In the genomic region with DNA sequence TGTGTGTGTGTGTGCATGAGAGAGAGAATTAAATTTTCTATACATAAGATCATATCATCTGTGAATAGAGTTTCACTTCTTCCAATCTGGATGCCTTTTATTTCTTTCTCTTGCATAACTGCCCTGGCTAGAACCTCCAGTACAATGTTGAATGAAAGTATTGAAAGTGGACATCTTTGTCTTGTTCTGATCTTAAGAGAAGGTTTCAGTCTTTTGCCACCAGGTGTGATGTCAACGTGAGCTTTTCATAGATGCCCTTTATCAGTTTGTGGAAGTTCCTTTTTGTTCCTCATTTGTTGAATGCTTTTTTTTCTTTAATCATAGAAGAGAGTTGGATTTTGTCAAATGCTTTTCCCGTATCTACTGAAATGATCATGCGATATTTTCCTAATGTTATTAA, we compare ENCODE assay signal across 27 cellular contexts.
DNase-seq lines count a peak whose midpoint lies in the region; ATAC-seq, FAIRE-seq and TF ChIP-seq lines count a peak whose summit lies in the region.
"Had no signal": no experiment of that assay in that cellular context is flagged by ENCODE, and none has a peak within 500 bp of the region (broad histone marks: within the 10 kb centered on the region; RNA-seq: fewer than 3 reads in every experiment).

No MANE protein-coding gene starts in this region.

- WGBS in HepG2 (ENCODE audit: low lambda C conversion rate) = over 99% methylated on average over 3 of the region's 3 CpGs
- 93% methylated on average over 2 of the region's 3 CpGs for WGBS in right lobe of liver (ENCODE audit: insufficient coverage, low coverage, low lambda C conversion rate, missing lambda C conversion rate)

- no peaks in the 10 kb centered on the region for H3K4me1 ChIP-seq in HepG2 (ENCODE audit: insufficient read depth, low read length)
- H3K4me1 ChIP-seq in right lobe of liver = no peaks in the 10 kb centered on the region
- H3K4me1 ChIP-seq: Caco-2, upper lobe of right lung had no signal

- H3K9me3 ChIP-seq in HepG2 (ENCODE audit: low read length) (no peaks in the 10 kb centered on the region), right lobe of liver (no peaks in the 10 kb centered on the region)
- H3K9me3 ChIP-seq: Caco-2, upper lobe of right lung had no signal

- no peak overlapping the region for H3K4me3 Mint-ChIP-seq in T-helper 2 cell treated with Interferon-gamma antibody and Interleukin-4, amounts not matched to agents 5 μg/mL and 100 μg/mL, for 36 hours
- no peak overlapping the region for H3K4me3 Mint-ChIP-seq in activated T-helper 17 cell treated with anti-CD3 and anti-CD28 coated beads, Interleukin-2, amount 50 U/mL, for 72 hours
- no peak overlapping the region for H3K4me3 Mint-ChIP-seq in stimulated activated naive B cell treated with anti-CD40 and anti-IgM and Interleukin-4, amounts not matched to agents 10 μg/mL and 1 μg/mL and 100 μg/mL, for 72 hours
- H3K4me3 Mint-ChIP-seq: effector memory CD8-positive, alpha-beta T cell; nephron progenitor cell had no signal

- no peaks in the 10 kb centered on the region for H3K79me2 ChIP-seq in HepG2 (ENCODE audit: insufficient read depth, low read length)

- H3K36me3 Mint-ChIP-seq in T-helper 2 cell treated with Interferon-gamma antibody and Interleukin-4, amounts not matched to agents 5 μg/mL and 100 μg/mL, for 36 hours (ENCODE audit: low read depth) = peaks cover 91% of the 10 kb centered on the region
- H3K36me3 Mint-ChIP-seq in activated T-helper 17 cell treated with anti-CD3 and anti-CD28 coated beads, Interleukin-2, amount 50 U/mL, for 72 hours (ENCODE audit: low read depth) = peaks cover 100% of the 10 kb centered on the region
- H3K36me3 Mint-ChIP-seq in stimulated activated naive B cell treated with anti-CD40 and anti-IgM and Interleukin-4, amounts not matched to agents 10 μg/mL and 1 μg/mL and 100 μg/mL, for 72 hours = peaks cover 54 to 76% of the 10 kb centered on the region in 2 donors

- intact Hi-C loops in HepG2 (cut with micrococcal nuclease; ENCODE audit: unreplicated experiment) = no loop called here
- intact Hi-C loops in right lobe of liver (cut with DNase I) = no loop called here

- H3K36me3 ChIP-seq in HepG2 (replicated peaks in 1 of 2; ENCODE audit: control insufficient read depth in 1 of 2, insufficient read depth in 2 of 2, low read length in 2 of 2) (peaks cover 16 to 57% of the 10 kb centered on the region in 2 experiments; a peak in 4 of 5 replicates), right lobe of liver (peaks cover 0 to 63% (median 23%) of the 10 kb centered on the region in 4 donors)

- no peak overlapping the region for H2AFZ ChIP-seq in HepG2 (ENCODE audit: low read length)

- H3K4me1 Mint-ChIP-seq in T-helper 2 cell treated with Interferon-gamma antibody and Interleukin-4, amounts not matched to agents 5 μg/mL and 100 μg/mL, for 36 hours (ENCODE audit: low read depth) = peaks cover 22% of the 10 kb centered on the region
- peaks cover 16% of the 10 kb centered on the region for H3K4me1 Mint-ChIP-seq in activated T-helper 17 cell treated with anti-CD3 and anti-CD28 coated beads, Interleukin-2, amount 50 U/mL, for 72 hours
- H3K4me1 Mint-ChIP-seq in stimulated activated naive B cell treated with anti-CD40 and anti-IgM and Interleukin-4, amounts not matched to agents 10 μg/mL and 1 μg/mL and 100 μg/mL, for 72 hours = peaks cover 6 to 14% of the 10 kb centered on the region in 2 donors

- no peak for TF ChIP-seq RAD21 in HepG2 (CRISPR knock-in tag; IDR thresholded peaks at IDR 0.05)

- ATAC-seq in HepG2 (no peak), right lobe of liver (no peak)
- no peak for ATAC-seq in activated T-helper 17 cell treated with anti-CD3 and anti-CD28 coated beads, Interleukin-2, amount 50 U/mL, for 72 hours (replicated peaks)
- peak; percentile 74 to 87 for ATAC-seq in stimulated activated naive B cell treated with anti-CD40 and anti-IgM and Interleukin-4, amounts not matched to agents 10 μg/mL and 1 μg/mL and 100 μg/mL, for 72 hours (replicated peaks)
- ATAC-seq: effector memory CD8-positive, alpha-beta T cell; upper lobe of right lung had no signal

- H3K4me2 ChIP-seq in HepG2 (ENCODE audit: low read depth, low read length) = no peak overlapping the region

- no peaks in the 10 kb centered on the region for H4K20me1 ChIP-seq in HepG2 (ENCODE audit: insufficient read depth, low read length)

- DNase-seq in T-helper 2 cell treated with Interferon-gamma antibody and Interleukin-4, amounts not matched to agents 5 μg/mL and 100 μg/mL, for 36 hours (ENCODE audit: low spot score) = no peak
- no peak for DNase-seq in T-helper 2 cell
- DNase-seq in HepG2 (ENCODE audit: low spot score) = no peak
- DNase-seq in right lobe of liver = no peak
- no peak for DNase-seq in stimulated activated naive B cell treated with anti-CD40 and anti-IgM and Interleukin-4, amounts not matched to agents 10 μg/mL and 1 μg/mL and 100 μg/mL, for 72 hours
- no peak for DNase-seq in kidney glomerular epithelial cell (lab: John Stamatoyannopoulos, UW)
- no peak for DNase-seq in hypothalamus (lab: John Stamatoyannopoulos, UW)
- DNase-seq: activated CD4-positive, alpha-beta T cell treated with anti-CD3 and anti-CD28 coated beads for 1 hour; C1 segment of cervical spinal cord; Caco-2; caudate nucleus; cortex of kidney; DMS79 treated with DMSO at 0.1 percent for 48 hours; effector memory CD8-positive, alpha-beta T cell; GDM1; IMR-90; mammary epithelial cell; NCI-H1092; NCI-H1694; NCI-H446; NCI-H82; nephron progenitor cell; stimulated activated naive CD4-positive, alpha-beta T cell; upper lobe of right lung had no signal

- H3K27me3 ChIP-seq in HepG2 (ENCODE audit: control insufficient read depth in 1 of 2, insufficient read depth in 2 of 2, low read length in 2 of 2) (no peaks in the 10 kb centered on the region), right lobe of liver (no peaks in the 10 kb centered on the region)
- H3K27me3 ChIP-seq: upper lobe of right lung had no signal

- BruUV-seq in HepG2 (replicated peaks; lab: Mats Ljungman, UMichigan) = no TSS peak

- CTCF ChIA-PET in HepG2 (lab: Yijun Ruan, JAX; ENCODE audit: low intra/inter-chr PET ratio, low total read pairs) = no interaction called here

- H3K27me3 Mint-ChIP-seq in T-helper 2 cell treated with Interferon-gamma antibody and Interleukin-4, amounts not matched to agents 5 μg/mL and 100 μg/mL, for 36 hours (ENCODE audit: low read depth) = no peaks in the 10 kb centered on the region
- no peaks in the 10 kb centered on the region for H3K27me3 Mint-ChIP-seq in activated T-helper 17 cell treated with anti-CD3 and anti-CD28 coated beads, Interleukin-2, amount 50 U/mL, for 72 hours
- H3K27me3 Mint-ChIP-seq in stimulated activated naive B cell treated with anti-CD40 and anti-IgM and Interleukin-4, amounts not matched to agents 10 μg/mL and 1 μg/mL and 100 μg/mL, for 72 hours = no peaks in the 10 kb centered on the region
- H3K27me3 Mint-ChIP-seq: effector memory CD8-positive, alpha-beta T cell had no signal

- H3K9me3 Mint-ChIP-seq in T-helper 2 cell treated with Interferon-gamma antibody and Interleukin-4, amounts not matched to agents 5 μg/mL and 100 μg/mL, for 36 hours = no peaks in the 10 kb centered on the region
- H3K9me3 Mint-ChIP-seq in activated T-helper 17 cell treated with anti-CD3 and anti-CD28 coated beads, Interleukin-2, amount 50 U/mL, for 72 hours = no peaks in the 10 kb centered on the region
- no peaks in the 10 kb centered on the region for H3K9me3 Mint-ChIP-seq in stimulated activated naive B cell treated with anti-CD40 and anti-IgM and Interleukin-4, amounts not matched to agents 10 μg/mL and 1 μg/mL and 100 μg/mL, for 72 hours
- H3K9me3 Mint-ChIP-seq: effector memory CD8-positive, alpha-beta T cell had no signal

- H3K27ac Mint-ChIP-seq in T-helper 2 cell treated with Interferon-gamma antibody and Interleukin-4, amounts not matched to agents 5 μg/mL and 100 μg/mL, for 36 hours = peak overlapping the region; percentile 17
- H3K27ac Mint-ChIP-seq in activated T-helper 17 cell treated with anti-CD3 and anti-CD28 coated beads, Interleukin-2, amount 50 U/mL, for 72 hours = peak overlapping the region; percentile 42
- H3K27ac Mint-ChIP-seq in stimulated activated naive B cell treated with anti-CD40 and anti-IgM and Interleukin-4, amounts not matched to agents 10 μg/mL and 1 μg/mL and 100 μg/mL, for 72 hours = no peak overlapping the region
- H3K27ac Mint-ChIP-seq: nephron progenitor cell had no signal

- no peak overlapping the region for H3K27ac ChIP-seq in HepG2 (ENCODE audit: extremely low read length, insufficient read depth, low read length)
- no peak overlapping the region for H3K27ac ChIP-seq in right lobe of liver
- H3K27ac ChIP-seq: 22Rv1, RWPE1, upper lobe of right lung had no signal

- no peak overlapping the region for H3K9ac ChIP-seq in HepG2 (ENCODE audit: insufficient read depth, low read depth, low read length)

- no peak overlapping the region for H3K4me3 ChIP-seq in HepG2 (replicated peaks in 1 of 3; ENCODE audit: insufficient read depth in 1 of 3, low read depth in 2 of 3, low read length in 3 of 3)
- no peak overlapping the region for H3K4me3 ChIP-seq in right lobe of liver
- H3K4me3 ChIP-seq: upper lobe of right lung had no signal

- TF ChIP-seq CTCF in HepG2 (CRISPR knock-in tag; IDR thresholded peaks at IDR 0.05) (no peak), right lobe of liver (IDR thresholded peaks at IDR 0.05) (no peak)

- POLR2A ChIA-PET in HepG2 (lab: Yijun Ruan, JAX) = no interaction called here

- peak; percentile 18 for FAIRE-seq in HepG2 (lab: Jason Lieb, UNC)

- TF ChIP-seq EP300 in HepG2 (IDR thresholded peaks at IDR 0.05; ENCODE audit: low read depth in 2 of 2, low read length in 2 of 2) (no peak), HepG2 (CRISPR knock-in tag; IDR thresholded peaks at IDR 0.05; ENCODE audit: borderline replicate concordance) (no peak)

- in situ Hi-C loops in HepG2 (cut with HindIII; ENCODE audit: extremely low pct_ligation_motif_present, low pct_unique_long_range_greater_than_20kb) = no loop called here

- TF ChIP-seq POLR2A in HepG2 (IDR thresholded peaks at IDR 0.05; ENCODE audit: insufficient read depth in 1 of 2, low read depth in 2 of 2, low read length in 2 of 2) (no peak), right lobe of liver (IDR thresholded peaks at IDR 0.05) (no peak)

TF ChIP-seq in HepG2, 621 proteins besides CTCF, POLR2A, EP300 and RAD21 (continues in another document):
- TF ChIP-seq KDM6A (CRISPR knock-in tag; IDR thresholded peaks at IDR 0.05; ENCODE audit: low read depth) = no peak
- TF ChIP-seq, protein P1, sequence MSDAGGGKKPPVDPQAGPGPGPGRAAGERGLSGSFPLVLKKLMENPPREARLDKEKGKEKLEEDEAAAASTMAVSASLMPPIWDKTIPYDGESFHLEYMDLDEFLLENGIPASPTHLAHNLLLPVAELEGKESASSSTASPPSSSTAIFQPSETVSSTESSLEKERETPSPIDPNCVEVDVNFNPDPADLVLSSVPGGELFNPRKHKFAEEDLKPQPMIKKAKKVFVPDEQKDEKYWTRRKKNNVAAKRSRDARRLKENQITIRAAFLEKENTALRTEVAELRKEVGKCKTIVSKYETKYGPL (CRISPR knock-in tag; IDR thresholded peaks at IDR 0.05) = no peak

Comparison
In these comparisons a context has a peak if more than half of its experiments do, and no peak if none do; other contexts are left out.
1. ATAC-seq: peak in stimulated activated naive B cell treated with anti-CD40 and anti-IgM and Interleukin-4, amounts not matched to agents 10 μg/mL and 1 μg/mL and 100 μg/mL, for 72 hours (2 of 2); none in HepG2 (single experiment), right lobe of liver (0 of 4) and activated T-helper 17 cell treated with anti-CD3 and anti-CD28 coated beads, Interleukin-2, amount 50 U/mL, for 72 hours (single experiment).